In genomic region chr6:134577998-134578397, GRCh38 we compare ENCODE assay signal across 2 cellular contexts.
TF ChIP-seq lines count a peak whose summit lies in the region.

No MANE protein-coding gene starts in this region.

TF ChIP-seq in SK-N-SH, 30 proteins besides CTCF, POLR2A, EP300 and RAD21 (continued from another document):
- TF ChIP-seq, protein P1, sequence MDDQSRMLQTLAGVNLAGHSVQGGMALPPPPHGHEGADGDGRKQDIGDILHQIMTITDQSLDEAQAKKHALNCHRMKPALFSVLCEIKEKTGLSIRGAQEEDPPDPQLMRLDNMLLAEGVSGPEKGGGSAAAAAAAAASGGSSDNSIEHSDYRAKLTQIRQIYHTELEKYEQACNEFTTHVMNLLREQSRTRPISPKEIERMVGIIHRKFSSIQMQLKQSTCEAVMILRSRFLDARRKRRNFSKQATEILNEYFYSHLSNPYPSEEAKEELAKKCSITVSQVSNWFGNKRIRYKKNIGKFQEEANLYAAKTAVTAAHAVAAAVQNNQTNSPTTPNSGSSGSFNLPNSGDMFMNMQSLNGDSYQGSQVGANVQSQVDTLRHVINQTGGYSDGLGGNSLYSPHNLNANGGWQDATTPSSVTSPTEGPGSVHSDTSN (IDR thresholded peaks at IDR 0.05), result no peak
TF ChIP-seq in SK-N-SH: peak in this region for 0.

TF ChIP-seq in HepG2, 621 proteins besides CTCF, POLR2A, EP300 and RAD21 (continued from another document):
- TF ChIP-seq, protein P2, sequence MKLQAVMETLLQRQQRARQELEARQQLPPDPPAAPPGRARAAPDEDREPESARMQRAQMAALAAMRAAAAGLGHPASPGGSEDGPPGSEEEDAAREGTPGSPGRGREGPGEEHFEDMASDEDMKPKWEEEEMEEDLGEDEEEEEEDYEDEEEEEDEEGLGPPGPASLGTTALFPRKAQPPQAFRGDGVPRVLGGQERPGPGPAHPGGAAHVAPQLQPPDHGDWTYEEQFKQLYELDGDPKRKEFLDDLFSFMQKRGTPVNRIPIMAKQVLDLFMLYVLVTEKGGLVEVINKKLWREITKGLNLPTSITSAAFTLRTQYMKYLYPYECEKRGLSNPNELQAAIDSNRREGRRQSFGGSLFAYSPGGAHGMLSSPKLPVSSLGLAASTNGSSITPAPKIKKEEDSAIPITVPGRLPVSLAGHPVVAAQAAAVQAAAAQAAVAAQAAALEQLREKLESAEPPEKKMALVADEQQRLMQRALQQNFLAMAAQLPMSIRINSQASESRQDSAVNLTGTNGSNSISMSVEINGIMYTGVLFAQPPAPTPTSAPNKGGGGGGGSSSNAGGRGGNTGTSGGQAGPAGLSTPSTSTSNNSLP (IDR thresholded peaks at IDR 0.05; ENCODE audit: low read depth, low read length), result no peak
- TF ChIP-seq CSRNP1 (CRISPR knock-in tag; IDR thresholded peaks at IDR 0.05) (no peak), TEAD3 (CRISPR knock-in tag; optimal IDR thresholded peaks at IDR 0.05; ENCODE audit: borderline replicate concordance) (no peak), NFE2L1 (CRISPR knock-in tag; IDR thresholded peaks at IDR 0.05; ENCODE audit: borderline replicate concordance) (no peak)
